In the genomic region with DNA sequence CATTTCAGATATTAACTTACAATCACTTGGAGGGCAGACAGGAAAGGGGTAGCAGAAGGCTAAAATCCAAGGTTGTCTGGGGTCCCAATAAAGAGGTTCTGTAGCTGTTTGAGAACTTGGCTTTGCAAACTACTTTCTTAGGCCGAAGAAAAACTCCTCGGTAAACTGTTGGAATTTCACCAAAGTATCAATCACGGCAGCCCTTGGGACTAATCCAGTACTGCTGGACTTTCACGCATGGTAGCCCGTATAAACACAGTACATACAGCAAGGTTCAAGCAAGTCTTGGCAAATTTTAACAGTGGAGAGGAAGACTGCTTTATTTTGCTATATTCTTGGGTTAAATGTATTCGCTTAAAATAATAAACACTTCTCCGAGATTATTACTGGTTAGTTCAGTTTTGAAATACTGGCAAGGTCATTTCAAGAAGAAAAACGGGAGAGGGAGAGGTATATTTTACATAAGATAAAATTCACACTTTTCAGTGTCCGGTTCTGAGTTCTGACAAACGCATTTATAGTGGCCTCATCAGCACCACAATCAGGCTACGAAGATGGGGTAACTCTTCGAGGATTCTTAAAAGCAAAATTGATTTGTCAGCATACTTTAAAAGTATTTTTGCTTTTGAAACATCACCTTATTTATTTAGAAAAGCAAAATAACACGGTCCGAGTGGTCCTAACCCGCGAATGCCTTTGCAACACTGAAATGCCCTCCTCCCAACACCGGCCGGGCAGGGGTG, we compare ENCODE assay signal across 8 cellular contexts. TPM values are rescaled to one million over a fixed set of nuclear protein-coding genes. Genes with fewer than 3 reads are reported as not detected.
A peak's percentile ranks its signal among the peaks of the same experiment; 100 is the strongest.
DNase-seq lines count a peak whose midpoint lies in the region; FAIRE-seq and TF ChIP-seq lines count a peak whose summit lies in the region.

No MANE protein-coding gene starts in this region.

- H3K4me2 ChIP-seq in DOHH2 (ENCODE audit: low read length), result peak overlapping the region; percentile 94

- H3K36me3 Mint-ChIP-seq in progenitor cell of endocrine pancreas (ENCODE audit: insufficient read depth), result no peaks in the 10 kb centered on the region

- peaks cover 65% of the 10 kb centered on the region for H4K20me1 ChIP-seq in DOHH2 (ENCODE audit: control insufficient read depth, insufficient read depth, low read depth, low read length)

- H3K4me3 Mint-ChIP-seq in progenitor cell of endocrine pancreas (ENCODE audit: low read depth), result peak overlapping the region; percentile 91

- H3F3A ChIP-seq in DOHH2 (ENCODE audit: control insufficient read depth, insufficient read depth), result no peaks in the 10 kb centered on the region

- no peaks in the 10 kb centered on the region for H3K9me3 Mint-ChIP-seq in progenitor cell of endocrine pancreas (ENCODE audit: low read depth)

- H3K27ac ChIP-seq in DOHH2 (ENCODE audit: low read depth, low read length) (no peak overlapping the region), SJCRH30 (peak overlapping the region; percentile 34)

- no peak for FAIRE-seq in frontal cortex (lab: Jason Lieb, UNC)

- no peaks in the 10 kb centered on the region for H3K9me2 ChIP-seq in DOHH2 (replicated peaks; ENCODE audit: control insufficient read depth, low read length)

- DNase-seq in SJCRH30 (no peak), fibroblast of mammary gland (ENCODE audit: low read depth) (peak; percentile 15), progenitor cell of endocrine pancreas (ENCODE audit: low spot score, unreplicated experiment) (no peak), NCI-H526 (lab: John Stamatoyannopoulos, UW) (no peak), frontal cortex (ENCODE audit: low spot score in 2 of 2) (no peak), NCI-H774 (lab: John Stamatoyannopoulos, UW) (no peak), NCI-H1417 treated with DMSO at 0.1 percent for 48 hours (lab: John Stamatoyannopoulos, UW) (no peak)

- H3K4me3 ChIP-seq in DOHH2 (ENCODE audit: low read length) (peak overlapping the region; percentile 82), SJCRH30 (peak overlapping the region; percentile 80), fibroblast of mammary gland (ENCODE audit: control insufficient read depth, low read depth, low read length) (peak overlapping the region; percentile 76)

- H3K36me3 ChIP-seq in DOHH2 (ENCODE audit: control insufficient read depth, low read length), result peaks cover 8% of the 10 kb centered on the region
- no peaks in the 10 kb centered on the region for H3K36me3 ChIP-seq in SJCRH30

- H3K27me3 Mint-ChIP-seq in progenitor cell of endocrine pancreas, result no peaks in the 10 kb centered on the region

- H3K27me3 ChIP-seq in DOHH2 (ENCODE audit: control insufficient read depth, low read length) (no peaks in the 10 kb centered on the region), SJCRH30 (no peaks in the 10 kb centered on the region)

- no peak for TF ChIP-seq CTCF in DOHH2 (IDR thresholded peaks at IDR 0.05; ENCODE audit: low read depth, low read length, poor library complexity, severe bottlenecking)
- TF ChIP-seq CTCF in fibroblast of mammary gland (conservative IDR thresholded peaks at IDR 0.05; ENCODE audit: control insufficient read depth, insufficient read depth, low read depth, low read length), result no peak
- no peak for TF ChIP-seq CTCF in progenitor cell of endocrine pancreas (IDR thresholded peaks at IDR 0.05; ENCODE audit: unreplicated experiment)

- peaks cover 90% of the 10 kb centered on the region for H3K79me2 ChIP-seq in DOHH2 (ENCODE audit: control insufficient read depth, low read length)

- H3K4me1 ChIP-seq in DOHH2 (ENCODE audit: control insufficient read depth, low read length), result peaks cover 35% of the 10 kb centered on the region
- no peaks in the 10 kb centered on the region for H3K4me1 ChIP-seq in SJCRH30

- H3K9me3 ChIP-seq in DOHH2 (ENCODE audit: control insufficient read depth, insufficient read depth, low read length) (no peaks in the 10 kb centered on the region), SJCRH30 (replicated peaks) (no peaks in the 10 kb centered on the region)

- peak overlapping the region; percentile 96 for H3K27ac Mint-ChIP-seq in progenitor cell of endocrine pancreas

- peaks cover 39% of the 10 kb centered on the region for H3K4me1 Mint-ChIP-seq in progenitor cell of endocrine pancreas (ENCODE audit: low read depth)

RNA-seq across cellular contexts. Expression of a gene that starts 1.3 kb away (rescaled TPM):
- 72.6 and 79.4 TPM in 2 replicates for total RNA-seq in SJCRH30 (2014; rRNA removed; shearing (Covaris generic))
- total RNA-seq in progenitor cell of endocrine pancreas (46.0 and 51.7 TPM in 2 replicates), frontal cortex (119 TPM)

RNA-seq across cellular contexts. Expression of a gene that starts 1.9 kb away (rescaled TPM):
- total RNA-seq in SJCRH30 (2014; rRNA removed; shearing (Covaris generic)), result 17.5 and 18.6 TPM in 2 replicates
- total RNA-seq in progenitor cell of endocrine pancreas, result 64.1 and 64.8 TPM in 2 replicates
- 19.2 TPM for total RNA-seq in frontal cortex
